In the genomic region with DNA sequence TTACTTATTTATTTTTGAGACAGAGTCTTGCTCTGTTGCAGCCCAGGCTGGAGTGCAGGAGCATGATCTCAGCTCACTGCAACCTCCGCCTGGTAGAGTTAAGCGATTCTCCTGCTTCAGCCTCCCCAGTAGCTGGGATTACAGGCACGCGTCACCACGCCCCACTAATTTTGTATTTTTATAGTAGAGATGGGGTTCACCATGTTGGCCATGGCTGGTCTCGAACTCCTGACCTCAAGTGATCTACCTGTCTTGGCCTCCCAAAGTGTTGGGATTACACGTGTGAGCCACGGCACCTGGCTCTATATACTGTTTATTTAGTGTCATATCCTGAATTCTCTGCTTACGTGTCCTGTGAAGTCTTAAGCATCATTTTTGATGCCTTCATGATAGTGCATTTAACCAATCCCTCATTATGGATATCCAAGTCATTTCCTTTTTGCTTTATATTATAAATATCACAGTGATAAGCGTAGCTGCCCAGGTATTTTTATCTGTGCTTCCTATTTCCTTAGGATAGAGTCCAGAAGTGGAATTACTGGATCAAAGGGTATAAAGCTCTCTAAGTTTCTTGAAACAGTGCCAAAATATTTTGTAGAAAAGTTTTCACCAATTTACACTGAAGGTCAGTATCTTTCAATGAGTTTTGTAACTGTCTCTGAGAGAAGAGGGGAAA, we compare ENCODE assay signal across 8 cellular contexts. TPM values are rescaled to one million over a fixed set of nuclear protein-coding genes. Genes with fewer than 3 reads are reported as not detected.
A peak's percentile ranks its signal among the peaks of the same experiment; 100 is the strongest.
DNase-seq lines count a peak whose midpoint lies in the region; ATAC-seq and TF ChIP-seq lines count a peak whose summit lies in the region.

No MANE protein-coding gene starts in this region.

- H3K4me3 ChIP-seq in BE2C (ENCODE audit: low read depth, low read length): peak overlapping the region; percentile 90
- H3K4me3 ChIP-seq in MM.1S (ENCODE audit: low read length): peak overlapping the region; percentile 94
- peak overlapping the region; percentile 69 to 100 (median 96) for H3K4me3 ChIP-seq in dorsolateral prefrontal cortex

- TF ChIP-seq CTCF in BE2C (IDR thresholded peaks at IDR 0.05; ENCODE audit: low read depth, low read length) (no peak), MM.1S (IDR thresholded peaks at IDR 0.05; ENCODE audit: low read length) (no peak), dorsolateral prefrontal cortex (IDR thresholded peaks at IDR 0.05 in 54 of 56, conservative IDR thresholded peaks at IDR 0.05 in 2 of 56; ENCODE audit: low read depth in 1 of 56, partially characterized antibody in 56 of 56) (no peak)

- H3K4me3 Mint-ChIP-seq in natural killer cell treated with Interleukin-12 subunit alpha and Interleukin-12 subunit beta and Interleukin-15 and Interleukin-18, amount 100 ng/mL, for 72 hours: peak overlapping the region; percentile 93

- 0 out of 2 replicates have a peak, but pooled peaks cover 7% of the 10 kb centered on the region for H3F3A ChIP-seq in MM.1S (ENCODE audit: insufficient read depth, low read length)

- H3K4me2 ChIP-seq in MM.1S (ENCODE audit: low read depth, low read length): peak overlapping the region; percentile 89

- H3K9me2 ChIP-seq in MM.1S (replicated peaks; ENCODE audit: insufficient read depth, low read length): no peaks in the 10 kb centered on the region

- no peaks in the 10 kb centered on the region for H3K27me3 Mint-ChIP-seq in natural killer cell treated with Interleukin-12 subunit alpha and Interleukin-12 subunit beta and Interleukin-15 and Interleukin-18, amount 100 ng/mL, for 72 hours

- H3K27ac ChIP-seq in MM.1S (ENCODE audit: low read length): peak overlapping the region; percentile 18; the same call in 1 of the 2 replicates
- H3K27ac ChIP-seq in dorsolateral prefrontal cortex: peak overlapping the region in 54 of 59 donors; percentile 70 to 98 (median 92)

- H3K36me3 ChIP-seq in BE2C: peaks cover 3% of the 10 kb centered on the region; the same call in 1 of the 2 replicates
- no peaks in the 10 kb centered on the region for H3K36me3 ChIP-seq in MM.1S (replicated peaks; ENCODE audit: insufficient read depth, low read length)

- H2AFZ ChIP-seq in MM.1S (ENCODE audit: low read length): peak overlapping the region; percentile 83

- DNase-seq in BE2C: no peak
- no peak for DNase-seq in MM.1S
- peak in 4 of 10 donors; percentile 6 to 26 (median 16) for DNase-seq in dorsolateral prefrontal cortex
- DNase-seq in natural killer cell treated with Interleukin-12 subunit alpha and Interleukin-12 subunit beta and Interleukin-15 and Interleukin-18, amount 100 ng/mL, for 72 hours (ENCODE audit: low spot score): no peak
- no peak for DNase-seq in SIG-M5 (lab: John Stamatoyannopoulos, UW)
- no peak for DNase-seq in stimulated activated CD4-positive, alpha-beta T cell treated with anti-CD3 and anti-CD28 coated beads, Interleukin-2, amount 100 ng/mL, for 24 hours
- no peak for DNase-seq in activated CD4-positive, CD25-positive, alpha-beta regulatory T cell (lab: John Stamatoyannopoulos, UW)

- peaks cover 19% of the 10 kb centered on the region for H3K4me1 ChIP-seq in BE2C
- H3K4me1 ChIP-seq in MM.1S (ENCODE audit: low read length): peaks cover 15% of the 10 kb centered on the region

- H3K9me3 ChIP-seq in BE2C (no peaks in the 10 kb centered on the region), MM.1S (replicated peaks; ENCODE audit: insufficient read depth, low read length) (no peaks in the 10 kb centered on the region)

- H4K20me1 ChIP-seq in MM.1S (ENCODE audit: insufficient read depth, low read length): no peaks in the 10 kb centered on the region

- peak overlapping the region; percentile 81 to 88 for H3K27ac Mint-ChIP-seq in natural killer cell treated with Interleukin-12 subunit alpha and Interleukin-12 subunit beta and Interleukin-15 and Interleukin-18, amount 100 ng/mL, for 72 hours

- H3K36me3 Mint-ChIP-seq in natural killer cell treated with Interleukin-12 subunit alpha and Interleukin-12 subunit beta and Interleukin-15 and Interleukin-18, amount 100 ng/mL, for 72 hours: no peaks in the 10 kb centered on the region

- no peaks in the 10 kb centered on the region for H3K79me2 ChIP-seq in MM.1S (ENCODE audit: low read length)

- H3K9ac ChIP-seq in MM.1S (ENCODE audit: low read length): peak overlapping the region; percentile 77; the same call in 1 of the 2 replicates

- no peak for ATAC-seq in natural killer cell treated with Interleukin-12 subunit alpha and Interleukin-12 subunit beta and Interleukin-15 and Interleukin-18, amount 100 ng/mL, for 72 hours
- ATAC-seq in HG03457 (IDR thresholded peaks at IDR 0.05; ENCODE audit: unreplicated experiment): no peak

- H3K27me3 ChIP-seq in BE2C (no peaks in the 10 kb centered on the region), MM.1S (replicated peaks; ENCODE audit: insufficient read depth, low read length) (no peaks in the 10 kb centered on the region), dorsolateral prefrontal cortex (no peaks in the 10 kb centered on the region)

- intact Hi-C loops in dorsolateral prefrontal cortex (cut with DNase I): loop anchor here (2.0 to 5.0 kb wide), 4 partner anchors 33 to 55 kb away; a partner anchor contains a TSS

- H3K4me1 Mint-ChIP-seq in natural killer cell treated with Interleukin-12 subunit alpha and Interleukin-12 subunit beta and Interleukin-15 and Interleukin-18, amount 100 ng/mL, for 72 hours (ENCODE audit: low read depth in 2 of 2): peaks cover 27 to 29% of the 10 kb centered on the region in 2 donors

- no peaks in the 10 kb centered on the region for H3K9me3 Mint-ChIP-seq in natural killer cell treated with Interleukin-12 subunit alpha and Interleukin-12 subunit beta and Interleukin-15 and Interleukin-18, amount 100 ng/mL, for 72 hours

RNA-seq across cellular contexts. Expression of a gene that starts 0.9 kb away (rescaled TPM):
- polyA plus RNA-seq in BE2C (2012; ENCODE audit: insufficient read depth, insufficient read length, low read depth): 36.0 TPM
- 100 to 1,000 TPM in 5 of 120 experiments, 10 to 100 TPM in 115; 44.3 to 113 (median 69.8) TPM for total RNA-seq in dorsolateral prefrontal cortex
- 10 to 100 TPM; 23.1 to 30.3 TPM for total RNA-seq in natural killer cell treated with Interleukin-12 subunit alpha and Interleukin-12 subunit beta and Interleukin-15 and Interleukin-18, amount 100 ng/mL, for 72 hours

RNA-seq across cellular contexts. Expression of a gene that starts 21.5 kb away (rescaled TPM):
- 10.2 TPM for polyA plus RNA-seq in BE2C (2012; ENCODE audit: insufficient read depth, insufficient read length, low read depth)
- 1,000 to 10,000 TPM in 1 of 120 experiments, 100 to 1,000 TPM in 34, 10 to 100 TPM in 85; 19.4 to 1,046 (median 66.3) TPM for total RNA-seq in dorsolateral prefrontal cortex
- total RNA-seq in natural killer cell treated with Interleukin-12 subunit alpha and Interleukin-12 subunit beta and Interleukin-15 and Interleukin-18, amount 100 ng/mL, for 72 hours: 1 to 10 TPM; 4.8 to 7.4 TPM

RNA-seq across cellular contexts. Expression of a gene that starts 33.6 kb away (rescaled TPM):
- polyA plus RNA-seq in BE2C (2012; ENCODE audit: insufficient read depth, insufficient read length, low read depth): 99.2 TPM
- total RNA-seq in dorsolateral prefrontal cortex: 100 to 1,000 TPM in 100 of 120 experiments, 10 to 100 TPM in 20; 78.7 to 162 (median 121) TPM
- total RNA-seq in natural killer cell treated with Interleukin-12 subunit alpha and Interleukin-12 subunit beta and Interleukin-15 and Interleukin-18, amount 100 ng/mL, for 72 hours: 10 to 100 TPM; 60.6 to 76.7 TPM

RNA-seq across cellular contexts. Expression of a gene that starts 54.2 kb away (rescaled TPM):
- 68.1 TPM for polyA plus RNA-seq in BE2C (2012; ENCODE audit: insufficient read depth, insufficient read length, low read depth)
- 100 to 1,000 TPM in 1 of 120 experiments, 10 to 100 TPM in 119; 41.1 to 101 (median 67.5) TPM for total RNA-seq in dorsolateral prefrontal cortex
- 100 to 1,000 TPM; 140 to 206 TPM for total RNA-seq in natural killer cell treated with Interleukin-12 subunit alpha and Interleukin-12 subunit beta and Interleukin-15 and Interleukin-18, amount 100 ng/mL, for 72 hours

RNA-seq across cellular contexts. Expression of a gene that starts 54.8 kb away (rescaled TPM):
- polyA plus RNA-seq in BE2C (2012; ENCODE audit: insufficient read depth, insufficient read length, low read depth): 63.5 TPM
- 10 to 100 TPM; 29.4 to 57.9 (median 42.5) TPM for total RNA-seq in dorsolateral prefrontal cortex
- 10 to 100 TPM; 18.9 to 21.6 TPM for total RNA-seq in natural killer cell treated with Interleukin-12 subunit alpha and Interleukin-12 subunit beta and Interleukin-15 and Interleukin-18, amount 100 ng/mL, for 72 hours
